ENCODE assay signal across 30 cellular contexts in the genomic region with DNA sequence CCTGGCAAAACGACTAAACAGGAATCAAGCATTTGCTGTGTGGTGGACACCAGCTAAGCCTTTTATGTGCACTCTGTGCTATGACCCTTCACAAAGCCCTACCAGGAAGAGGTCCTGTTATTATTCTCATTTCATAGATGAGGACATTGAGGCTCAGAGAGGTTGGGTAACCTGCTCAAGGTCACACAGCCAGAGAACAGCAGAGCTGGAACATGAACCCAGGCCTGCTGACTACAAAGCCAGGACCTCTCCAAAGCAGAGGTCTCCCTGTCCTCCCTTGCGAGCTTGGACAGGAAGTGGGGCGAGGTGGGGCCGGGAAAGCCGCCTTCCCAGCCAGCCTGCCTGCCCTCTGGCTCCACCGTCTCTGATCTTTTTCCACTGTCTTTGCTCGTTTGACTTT. TPM values are rescaled to one million over a fixed set of nuclear protein-coding genes. Genes with fewer than 3 reads are reported as not detected.
"Had no signal": no experiment of that assay in that cellular context is flagged by ENCODE, and none has a peak within 500 bp of the region (broad histone marks: within the 10 kb centered on the region; RNA-seq: fewer than 3 reads in every experiment).

No MANE protein-coding gene starts in this region.

- H3K9ac ChIP-seq: KMS-11, SK-N-SH had no signal

- H3K27ac Mint-ChIP-seq: activated B cell treated with CpG ODN at 0.5 μM for 24 hours; activated CD4-positive, alpha-beta memory T cell treated with anti-CD3 and anti-CD28 coated beads, Interleukin-2, amount 10 ng/mL, durations not matched to agents 7 days and 5 days; activated CD8-positive, alpha-beta memory T cell treated with anti-CD3 and anti-CD28 coated beads, Interleukin-2, amount 10 ng/mL, durations not matched to agents 7 days and 5 days; activated naive CD4-positive, alpha-beta T cell treated with anti-CD3 and anti-CD28 coated beads, Interleukin-2, amount 10 ng/mL, durations not matched to agents 7 days and 5 days; activated naive CD8-positive, alpha-beta T cell; activated naive CD8-positive, alpha-beta T cell treated with anti-CD3 and anti-CD28 coated beads, Interleukin-2, amount 50 U/mL, for 24 hours; T-helper 1 cell treated with Interleukin-12 subunit alpha and Interleukin-12 subunit beta and Interleukin-4 antibody, amounts not matched to agents 30 μg/mL and 1 μg/mL, for 36 hours; T-helper 2 cell treated with Interferon-gamma antibody and Interleukin-4, amounts not matched to agents 5 μg/mL and 100 μg/mL, for 36 hours had no signal

- H3K9me3 ChIP-seq: SJSA1, SK-N-SH had no signal

- H3K4me1 Mint-ChIP-seq: activated B cell treated with CpG ODN at 0.5 μM for 24 hours; activated CD4-positive, alpha-beta memory T cell treated with anti-CD3 and anti-CD28 coated beads, Interleukin-2, amount 10 ng/mL, durations not matched to agents 7 days and 5 days; activated CD8-positive, alpha-beta memory T cell treated with anti-CD3 and anti-CD28 coated beads, Interleukin-2, amount 10 ng/mL, durations not matched to agents 7 days and 5 days; activated naive CD4-positive, alpha-beta T cell treated with anti-CD3 and anti-CD28 coated beads, Interleukin-2, amount 10 ng/mL, durations not matched to agents 7 days and 5 days; activated naive CD8-positive, alpha-beta T cell treated with anti-CD3 and anti-CD28 coated beads, Interleukin-2, amount 50 U/mL, for 24 hours; central memory CD8-positive, alpha-beta T cell had no signal

- H3K9me3 Mint-ChIP-seq: activated B cell treated with CpG ODN at 0.5 μM for 24 hours; activated CD4-positive, alpha-beta memory T cell treated with anti-CD3 and anti-CD28 coated beads, Interleukin-2, amount 10 ng/mL, durations not matched to agents 7 days and 5 days; activated naive CD4-positive, alpha-beta T cell treated with anti-CD3 and anti-CD28 coated beads, Interleukin-2, amount 10 ng/mL, durations not matched to agents 7 days and 5 days; activated naive CD8-positive, alpha-beta T cell treated with anti-CD3 and anti-CD28 coated beads, Interleukin-2, amount 50 U/mL, for 24 hours; central memory CD8-positive, alpha-beta T cell; T-helper 1 cell treated with Interleukin-12 subunit alpha and Interleukin-12 subunit beta and Interleukin-4 antibody, amounts not matched to agents 30 μg/mL and 1 μg/mL, for 36 hours; T-helper 2 cell treated with Interferon-gamma antibody and Interleukin-4, amounts not matched to agents 5 μg/mL and 100 μg/mL, for 36 hours had no signal

- H3K4me3 Mint-ChIP-seq: activated B cell treated with CpG ODN at 0.5 μM for 24 hours; activated CD4-positive, alpha-beta memory T cell treated with anti-CD3 and anti-CD28 coated beads, Interleukin-2, amount 10 ng/mL, durations not matched to agents 7 days and 5 days; activated CD8-positive, alpha-beta memory T cell treated with anti-CD3 and anti-CD28 coated beads, Interleukin-2, amount 10 ng/mL, durations not matched to agents 7 days and 5 days; activated naive CD4-positive, alpha-beta T cell treated with anti-CD3 and anti-CD28 coated beads, Interleukin-2, amount 10 ng/mL, durations not matched to agents 7 days and 5 days; activated naive CD8-positive, alpha-beta T cell; activated naive CD8-positive, alpha-beta T cell treated with anti-CD3 and anti-CD28 coated beads, Interleukin-2, amount 50 U/mL, for 24 hours; central memory CD8-positive, alpha-beta T cell; T-helper 1 cell treated with Interleukin-12 subunit alpha and Interleukin-12 subunit beta and Interleukin-4 antibody, amounts not matched to agents 30 μg/mL and 1 μg/mL, for 36 hours; T-helper 2 cell treated with Interferon-gamma antibody and Interleukin-4, amounts not matched to agents 5 μg/mL and 100 μg/mL, for 36 hours had no signal

- H3K36me3 Mint-ChIP-seq: activated CD8-positive, alpha-beta memory T cell treated with anti-CD3 and anti-CD28 coated beads, Interleukin-2, amount 10 ng/mL, durations not matched to agents 7 days and 5 days; activated naive CD4-positive, alpha-beta T cell treated with anti-CD3 and anti-CD28 coated beads, Interleukin-2, amount 10 ng/mL, durations not matched to agents 7 days and 5 days; activated naive CD8-positive, alpha-beta T cell had no signal

- H3K4me3 ChIP-seq: cardiac muscle cell, SJSA1 had no signal

- H3K36me3 ChIP-seq: brain microvascular endothelial cell, cardiac muscle cell, SJSA1 had no signal

- H3K4me1 ChIP-seq: SJSA1 had no signal

- H3K4me2 ChIP-seq: KMS-11, SK-N-SH had no signal

- H3K27ac ChIP-seq: brain microvascular endothelial cell, cardiac muscle cell, KMS-11, SJSA1 had no signal

- DNase-seq: activated B cell treated with CpG ODN at 0.5 μM for 24 hours; activated CD4-positive, alpha-beta memory T cell treated with anti-CD3 and anti-CD28 coated beads, Interleukin-2, amount 10 ng/mL, durations not matched to agents 7 days and 5 days; activated CD4-positive, alpha-beta T cell treated with anti-CD3 and anti-CD28 coated beads for 48 hours; activated CD4-positive, CD25-positive, alpha-beta regulatory T cell treated with anti-CD3 and anti-CD28 coated beads, Interleukin-2, amount 50 U/mL, for 72 hours; activated CD8-positive, alpha-beta memory T cell treated with anti-CD3 and anti-CD28 coated beads for 24 hours; activated CD8-positive, alpha-beta memory T cell treated with anti-CD3 and anti-CD28 coated beads, Interleukin-2, amount 10 ng/mL, durations not matched to agents 7 days and 5 days; activated CD8-positive, alpha-beta memory T cell treated with anti-CD3 and anti-CD28 coated beads, Interleukin-2, amount 50 U/mL, for 48 hours; activated effector memory CD4-positive, alpha-beta T cell treated with Interleukin-2 at 50 U/mL for 16 hours; activated naive CD4-positive, alpha-beta T cell treated with anti-CD3 and anti-CD28 coated beads, Interleukin-2, amount 10 ng/mL, durations not matched to agents 7 days and 5 days; activated naive CD8-positive, alpha-beta T cell treated with anti-CD3 and anti-CD28 coated beads, Interleukin-2, amount 50 U/mL, for 24 hours; activated T-cell treated with anti-CD3 and anti-CD28 coated beads, Interleukin-2, amount 50 U/mL, for 48 hours; brain microvascular endothelial cell; NCI-H1105; NCI-H1417 treated with DMSO at 0.1 percent for 48 hours; NCI-H1694; NCI-H1930; NCI-H2081 treated with DMSO at 0.1 percent for 48 hours; NCI-H226; NCI-H524 treated with DMSO at 0.1 percent for 48 hours; SHP77 treated with DMSO at 0.1 percent for 48 hours; SK-N-SH had no signal

- FAIRE-seq: TTC549 had no signal

- H3K27me3 ChIP-seq: brain microvascular endothelial cell, SJSA1 had no signal

- ATAC-seq: activated CD8-positive, alpha-beta memory T cell treated with anti-CD3 and anti-CD28 coated beads, Interleukin-2, amount 10 ng/mL, durations not matched to agents 7 days and 5 days; activated naive CD8-positive, alpha-beta T cell treated with anti-CD3 and anti-CD28 coated beads, Interleukin-2, amount 50 U/mL, for 24 hours; Panc1 had no signal

RNA-seq across cellular contexts. Expression of a gene that starts 44.4 kb away (rescaled TPM):
- total RNA-seq: cardiac muscle cell had no signal
- polyA plus RNA-seq: cardiac muscle cell had no signal
